Comparison of ENCODE assay signal across 18 cellular contexts in genomic region chr1:20728371-20729154, GRCh38. TPM values are rescaled to one million over a fixed set of nuclear protein-coding genes. Genes with fewer than 3 reads are reported as not detected.
A peak's percentile ranks its signal among the peaks of the same experiment; 100 is the strongest.
DNase-seq lines count a peak whose midpoint lies in the region; ATAC-seq, FAIRE-seq and TF ChIP-seq lines count a peak whose summit lies in the region.
"Had no signal": no experiment of that assay in that cellular context is flagged by ENCODE, and none has a peak within 500 bp of the region (broad histone marks: within the 10 kb centered on the region; RNA-seq: fewer than 3 reads in every experiment).

No MANE protein-coding gene starts in this region.

- TF ChIP-seq EP300 in HepG2 (IDR thresholded peaks at IDR 0.05; ENCODE audit: low read depth in 2 of 2, low read length in 2 of 2) (no peak), HepG2 (CRISPR knock-in tag; IDR thresholded peaks at IDR 0.05; ENCODE audit: borderline replicate concordance) (no peak)

- H3K9ac ChIP-seq in NT2/D1 (ENCODE audit: insufficient read length, low read depth) (peak overlapping the region; percentile 53), HepG2 (ENCODE audit: insufficient read depth, low read depth, low read length) (no peak overlapping the region)

- no peak overlapping the region for H3K4me3 Mint-ChIP-seq in activated T-cell treated with anti-CD3 and anti-CD28 coated beads, Interleukin-2, amount 50 U/mL, for 24 hours
- H3K4me3 Mint-ChIP-seq in activated T-cell treated with anti-CD3 and anti-CD28 coated beads, Interleukin-2, amount 50 U/mL, for 4 hours, result no peak overlapping the region
- peak overlapping the region; percentile 32 for H3K4me3 Mint-ChIP-seq in type B pancreatic cell
- H3K4me3 Mint-ChIP-seq: activated naive CD8-positive, alpha-beta T cell treated with anti-CD3 and anti-CD28 coated beads for 36 hours; stimulated activated effector memory CD8-positive, alpha-beta T cell treated with anti-CD3 and anti-CD28 coated beads, Interleukin-12 subunit alpha, Interleukin-12 subunit beta, amount 100 ng/mL, for 72 hours had no signal

- H3K36me3 ChIP-seq in NT2/D1 (ENCODE audit: insufficient read depth, insufficient read length, low read length) (no peaks in the 10 kb centered on the region), HepG2 (replicated peaks in 1 of 2; ENCODE audit: control insufficient read depth in 1 of 2, insufficient read depth in 2 of 2, low read length in 2 of 2) (no peaks in the 10 kb centered on the region)
- H3K36me3 ChIP-seq in effector memory CD4-positive, alpha-beta T cell (ENCODE audit: control insufficient read depth, insufficient read depth, low read length), result no peaks in the 10 kb centered on the region
- H3K36me3 ChIP-seq: SJSA1, spleen, tibial artery had no signal

- no TSS peak for BruUV-seq in HepG2 (replicated peaks; lab: Mats Ljungman, UMichigan)

- H3K36me3 Mint-ChIP-seq in activated T-cell treated with anti-CD3 and anti-CD28 coated beads, Interleukin-2, amount 50 U/mL, for 24 hours (ENCODE audit: low read depth), result no peaks in the 10 kb centered on the region
- H3K36me3 Mint-ChIP-seq in activated T-cell treated with anti-CD3 and anti-CD28 coated beads, Interleukin-2, amount 50 U/mL, for 4 hours (ENCODE audit: insufficient read depth), result no peaks in the 10 kb centered on the region
- H3K36me3 Mint-ChIP-seq in type B pancreatic cell, result no peaks in the 10 kb centered on the region
- H3K36me3 Mint-ChIP-seq: activated naive CD8-positive, alpha-beta T cell treated with anti-CD3 and anti-CD28 coated beads for 36 hours; CD4-positive, CD25-positive, alpha-beta regulatory T cell; stimulated activated effector memory CD8-positive, alpha-beta T cell treated with anti-CD3 and anti-CD28 coated beads, Interleukin-12 subunit alpha, Interleukin-12 subunit beta, amount 100 ng/mL, for 72 hours had no signal

- no peak for TF ChIP-seq POLR2A in HepG2 (IDR thresholded peaks at IDR 0.05; ENCODE audit: insufficient read depth in 1 of 2, low read depth in 2 of 2, low read length in 2 of 2)

- no peak for TF ChIP-seq CTCF in HepG2 (CRISPR knock-in tag; IDR thresholded peaks at IDR 0.05)
- no peak for TF ChIP-seq CTCF in type B pancreatic cell (conservative IDR thresholded peaks at IDR 0.05)

- FAIRE-seq in HepG2 (lab: Jason Lieb, UNC), result no peak
- FAIRE-seq: frontal cortex had no signal

- H3K9me3 Mint-ChIP-seq in activated T-cell treated with anti-CD3 and anti-CD28 coated beads, Interleukin-2, amount 50 U/mL, for 24 hours, result no peaks in the 10 kb centered on the region
- no peaks in the 10 kb centered on the region for H3K9me3 Mint-ChIP-seq in activated T-cell treated with anti-CD3 and anti-CD28 coated beads, Interleukin-2, amount 50 U/mL, for 4 hours
- H3K9me3 Mint-ChIP-seq in type B pancreatic cell, result no peaks in the 10 kb centered on the region
- H3K9me3 Mint-ChIP-seq: activated naive CD8-positive, alpha-beta T cell treated with anti-CD3 and anti-CD28 coated beads for 36 hours; stimulated activated effector memory CD8-positive, alpha-beta T cell treated with anti-CD3 and anti-CD28 coated beads, Interleukin-12 subunit alpha, Interleukin-12 subunit beta, amount 100 ng/mL, for 72 hours had no signal

- H4K20me1 ChIP-seq in HepG2 (ENCODE audit: insufficient read depth, low read length), result no peaks in the 10 kb centered on the region

- peak; percentile 25 for DNase-seq in activated T-cell treated with anti-CD3 and anti-CD28 coated beads, Interleukin-2, amount 50 U/mL, for 24 hours
- no peak for DNase-seq in activated T-cell treated with anti-CD3 and anti-CD28 coated beads, Interleukin-2, amount 50 U/mL, for 4 hours
- DNase-seq in NT2/D1 (ENCODE audit: low read depth, low spot score), result no peak
- no peak for DNase-seq in HepG2 (ENCODE audit: low spot score)
- peak; percentile 66 for DNase-seq in type B pancreatic cell (ENCODE audit: extremely low spot score, unreplicated experiment)
- DNase-seq in effector memory CD4-positive, alpha-beta T cell, result no peak
- DNase-seq in stimulated activated CD4-positive, alpha-beta T cell treated with anti-CD3 and anti-CD28 coated beads, Interleukin-15, amount 100 ng/mL, for 24 hours, result no peak
- DNase-seq: activated naive CD8-positive, alpha-beta T cell treated with anti-CD3 and anti-CD28 coated beads for 36 hours; CD4-positive, CD25-positive, alpha-beta regulatory T cell; MM.1S; NCI-H1930; NCI-H524; spleen; tibial artery had no signal

- in situ Hi-C loops in HepG2 (cut with HindIII; ENCODE audit: extremely low pct_ligation_motif_present, low pct_unique_long_range_greater_than_20kb), result no loop called here

- H3K27ac Mint-ChIP-seq in activated T-cell treated with anti-CD3 and anti-CD28 coated beads, Interleukin-2, amount 50 U/mL, for 24 hours, result no peak overlapping the region
- H3K27ac Mint-ChIP-seq in type B pancreatic cell, result peak overlapping the region; percentile 57
- H3K27ac Mint-ChIP-seq: activated naive CD8-positive, alpha-beta T cell treated with anti-CD3 and anti-CD28 coated beads for 36 hours; CD4-positive, CD25-positive, alpha-beta regulatory T cell; stimulated activated effector memory CD8-positive, alpha-beta T cell treated with anti-CD3 and anti-CD28 coated beads, Interleukin-12 subunit alpha, Interleukin-12 subunit beta, amount 100 ng/mL, for 72 hours had no signal

- peak overlapping the region; percentile 7; the same call in 1 of the 2 replicates for H3K4me2 ChIP-seq in HepG2 (ENCODE audit: low read depth, low read length)

- no peak for ATAC-seq in activated T-cell treated with anti-CD3 and anti-CD28 coated beads, Interleukin-2, amount 50 U/mL, for 4 hours
- ATAC-seq in HepG2, result no peak
- ATAC-seq in GM21390 (IDR thresholded peaks at IDR 0.05; ENCODE audit: unreplicated experiment), result no peak
- ATAC-seq: stimulated activated effector memory CD8-positive, alpha-beta T cell treated with anti-CD3 and anti-CD28 coated beads, Interleukin-12 subunit alpha, Interleukin-12 subunit beta, amount 100 ng/mL, for 72 hours had no signal

- WGBS in HepG2 (ENCODE audit: low lambda C conversion rate), result 43% methylated on average over 9 of the region's 9 CpGs

- peaks cover 25% of the 10 kb centered on the region for H3K4me1 ChIP-seq in NT2/D1 (ENCODE audit: insufficient read depth, insufficient read length)
- peaks cover 50% of the 10 kb centered on the region for H3K4me1 ChIP-seq in HepG2 (ENCODE audit: insufficient read depth, low read length)
- H3K4me1 ChIP-seq in effector memory CD4-positive, alpha-beta T cell (ENCODE audit: control insufficient read depth, insufficient read depth, low read length, poor library complexity, severe bottlenecking), result peaks cover 17% of the 10 kb centered on the region

- POLR2A ChIA-PET in HepG2 (lab: Yijun Ruan, JAX), result no interaction called here

- H3K9me3 ChIP-seq in NT2/D1 (ENCODE audit: insufficient read depth, low read length), result no peaks in the 10 kb centered on the region
- H3K9me3 ChIP-seq in HepG2 (ENCODE audit: low read length), result no peaks in the 10 kb centered on the region
- H3K9me3 ChIP-seq in effector memory CD4-positive, alpha-beta T cell (ENCODE audit: control insufficient read depth, low read length), result no peaks in the 10 kb centered on the region
- H3K9me3 ChIP-seq: SJSA1, spleen, tibial artery had no signal

- peaks cover 21% of the 10 kb centered on the region for H3K4me1 Mint-ChIP-seq in activated T-cell treated with anti-CD3 and anti-CD28 coated beads, Interleukin-2, amount 50 U/mL, for 24 hours (ENCODE audit: low read depth)
- H3K4me1 Mint-ChIP-seq in activated T-cell treated with anti-CD3 and anti-CD28 coated beads, Interleukin-2, amount 50 U/mL, for 4 hours (ENCODE audit: low read depth), result peaks cover 23% of the 10 kb centered on the region
- peaks cover 5% of the 10 kb centered on the region for H3K4me1 Mint-ChIP-seq in type B pancreatic cell (ENCODE audit: unreplicated experiment)

- H3K4me3 ChIP-seq in NT2/D1 (ENCODE audit: insufficient read length, low read depth) (no peak overlapping the region), HepG2 (replicated peaks in 1 of 3; ENCODE audit: insufficient read depth in 1 of 3, low read depth in 2 of 3, low read length in 3 of 3) (no peak overlapping the region)
- no peak overlapping the region for H3K4me3 ChIP-seq in effector memory CD4-positive, alpha-beta T cell (ENCODE audit: insufficient read depth, low read depth, low read length, poor library complexity, severe bottlenecking)
- H3K4me3 ChIP-seq: SJSA1, spleen, tibial artery had no signal

- no peak for TF ChIP-seq RAD21 in HepG2 (CRISPR knock-in tag; IDR thresholded peaks at IDR 0.05)

- H3K27me3 ChIP-seq in NT2/D1 (ENCODE audit: insufficient read depth, insufficient read length), result peaks cover 37% of the 10 kb centered on the region
- peaks cover 5 to 21% of the 10 kb centered on the region in 2 experiments; a peak in 3 of 5 replicates for H3K27me3 ChIP-seq in HepG2 (ENCODE audit: control insufficient read depth in 1 of 2, insufficient read depth in 2 of 2, low read length in 2 of 2)
- H3K27me3 ChIP-seq in effector memory CD4-positive, alpha-beta T cell (replicated peaks; ENCODE audit: control insufficient read depth, insufficient read depth, low read length, poor library complexity, severe bottlenecking), result no peaks in the 10 kb centered on the region

- intact Hi-C loops in HepG2 (cut with micrococcal nuclease; ENCODE audit: unreplicated experiment), result no loop called here

- H2AFZ ChIP-seq in HepG2 (ENCODE audit: low read length), result no peak overlapping the region

- H3K27me3 Mint-ChIP-seq in activated T-cell treated with anti-CD3 and anti-CD28 coated beads, Interleukin-2, amount 50 U/mL, for 24 hours, result peaks cover 38% of the 10 kb centered on the region
- H3K27me3 Mint-ChIP-seq in activated T-cell treated with anti-CD3 and anti-CD28 coated beads, Interleukin-2, amount 50 U/mL, for 4 hours (ENCODE audit: low read depth), result peaks cover 26% of the 10 kb centered on the region
- H3K27me3 Mint-ChIP-seq in type B pancreatic cell, result peaks cover 47% of the 10 kb centered on the region

- CTCF ChIA-PET in HepG2 (lab: Yijun Ruan, JAX; ENCODE audit: low intra/inter-chr PET ratio, low total read pairs), result no interaction called here

- no peak overlapping the region for H3K27ac ChIP-seq in HepG2 (ENCODE audit: extremely low read length, insufficient read depth, low read length)
- no peak overlapping the region for H3K27ac ChIP-seq in effector memory CD4-positive, alpha-beta T cell (ENCODE audit: insufficient read depth, low read length, poor library complexity, severe bottlenecking)
- H3K27ac ChIP-seq: SJSA1, spleen, tibial artery had no signal

- H3K79me2 ChIP-seq in HepG2 (ENCODE audit: insufficient read depth, low read length), result no peaks in the 10 kb centered on the region

RNA-seq across cellular contexts. Expression of gene SH2D5, which starts 3.9 kb away (rescaled TPM):
- 1 to 10 TPM; 1.0 to 2.1 (median 1.1) TPM for total RNA-seq in activated T-cell treated with anti-CD3 and anti-CD28 coated beads, Interleukin-2, amount 50 U/mL, for 4 hours
- total RNA-seq in HepG2 (2016; rRNA removed; fragmentation: Illumina TruSeq; extraction: Trizol) (1.7 and 3.4 TPM in 2 replicates), type B pancreatic cell (ENCODE audit: low replicate concordance) (1.2 and 1.4 TPM in 2 replicates)
- total RNA-seq in HepG2 (2016; cell fraction: cytosol; rRNA removed; fragmentation: Illumina TruSeq; extraction: Trizol; ENCODE audit: low read depth), result 0.20 and 0.26 TPM in 2 replicates
- total RNA-seq in HepG2 (2016; cell fraction: insoluble cytoplasmic fraction; rRNA removed; fragmentation: Illumina TruSeq; extraction: Trizol), result 1.6 and 2.0 TPM in 2 replicates
- 1.4 and 1.8 TPM in 2 replicates for total RNA-seq in HepG2 (2016; cell fraction: membrane; rRNA removed; fragmentation: Illumina TruSeq; extraction: Trizol)
- 1.8 and 2.2 TPM in 2 replicates for total RNA-seq in HepG2 (2016; cell fraction: nucleus; rRNA removed; fragmentation: Illumina TruSeq; extraction: Trizol)
- polyA plus RNA-seq in HepG2 (2011; rRNA removed), result 1.2 and 1.4 TPM in 2 replicates
- polyA plus RNA-seq in HepG2 (2011; cell fraction: cytosol; rRNA removed), result 0.87 and 0.92 TPM in 2 replicates
- polyA plus RNA-seq in HepG2 (2011; cell fraction: nucleus; rRNA removed), result 7.0 and 10.0 TPM in 2 replicates
- polyA plus RNA-seq in HepG2 (2012), result 0.94 and 1.8 TPM in 2 replicates
- polyA plus RNA-seq in HepG2 (2016; cell fraction: cytosol; fragmentation: Illumina TruSeq; extraction: Trizol; ENCODE audit: low read depth), result 0.29 and 0.55 TPM in 2 replicates
- polyA plus RNA-seq in HepG2 (2016; cell fraction: insoluble cytoplasmic fraction; fragmentation: Illumina TruSeq; extraction: Trizol; ENCODE audit: low read depth), result 0.69 and 1.5 TPM in 2 replicates
- polyA plus RNA-seq in HepG2 (2016; cell fraction: membrane; fragmentation: Illumina TruSeq; extraction: Trizol; ENCODE audit: low read depth), result 0.64 and 0.86 TPM in 2 replicates
- polyA plus RNA-seq in HepG2 (2016; cell fraction: nucleus; fragmentation: Illumina TruSeq; extraction: Trizol; ENCODE audit: insufficient read depth, low read depth), result 4.8 and 5.7 TPM in 2 replicates
- polyA minus RNA-seq in HepG2 (2011; rRNA and poly(A)+ RNA removed; ENCODE audit: low replicate concordance), result 0.05 and 0.76 TPM in 2 replicates
- polyA minus RNA-seq in HepG2 (2011; cell fraction: cytosol; rRNA and poly(A)+ RNA removed), result 0.40 and 1.4 TPM in 2 replicates
- 0.77 and 0.87 TPM in 2 replicates for polyA minus RNA-seq in HepG2 (2011; cell fraction: nucleus; rRNA and poly(A)+ RNA removed)
- total RNA-seq: CD4-positive, CD25-positive, alpha-beta regulatory T cell had no signal
- polyA plus RNA-seq: CD4-positive, CD25-positive, alpha-beta regulatory T cell had no signal

RNA-seq across cellular contexts. Expression of gene KIF17, which starts 10.8 kb away (rescaled TPM):
- total RNA-seq in activated T-cell treated with anti-CD3 and anti-CD28 coated beads, Interleukin-2, amount 50 U/mL, for 4 hours, result not detected
- 0.24 and 0.25 TPM in 2 replicates for total RNA-seq in HepG2 (2016; rRNA removed; fragmentation: Illumina TruSeq; extraction: Trizol)
- not detected in 2 replicates for total RNA-seq in HepG2 (2016; cell fraction: cytosol; rRNA removed; fragmentation: Illumina TruSeq; extraction: Trizol; ENCODE audit: low read depth)
- 0.13 and 0.27 TPM in 2 replicates for total RNA-seq in HepG2 (2016; cell fraction: insoluble cytoplasmic fraction; rRNA removed; fragmentation: Illumina TruSeq; extraction: Trizol)
- total RNA-seq in HepG2 (2016; cell fraction: membrane; rRNA removed; fragmentation: Illumina TruSeq; extraction: Trizol), result 0.34 TPM in 1 of 2 replicates, not detected in the other
- total RNA-seq in HepG2 (2016; cell fraction: nucleus; rRNA removed; fragmentation: Illumina TruSeq; extraction: Trizol), result 0.16 TPM in 1 of 2 replicates, not detected in the other
- 0.44 and 0.52 TPM in 2 replicates for polyA plus RNA-seq in HepG2 (2011; rRNA removed)
- polyA plus RNA-seq in HepG2 (2011; cell fraction: cytosol; rRNA removed), result 0.27 and 0.36 TPM in 2 replicates
- polyA plus RNA-seq in HepG2 (2011; cell fraction: nucleus; rRNA removed), result 0.63 and 0.69 TPM in 2 replicates
- polyA plus RNA-seq in HepG2 (2012), result 0.35 and 0.60 TPM in 2 replicates
- 0.11 and 0.24 TPM in 2 replicates for polyA plus RNA-seq in HepG2 (2016; cell fraction: cytosol; fragmentation: Illumina TruSeq; extraction: Trizol; ENCODE audit: low read depth)
- 0.21 TPM in 1 of 2 replicates, not detected in the other for polyA plus RNA-seq in HepG2 (2016; cell fraction: insoluble cytoplasmic fraction; fragmentation: Illumina TruSeq; extraction: Trizol; ENCODE audit: low read depth)
- polyA plus RNA-seq in HepG2 (2016; cell fraction: membrane; fragmentation: Illumina TruSeq; extraction: Trizol; ENCODE audit: low read depth), result 0.14 and 0.47 TPM in 2 replicates
- polyA plus RNA-seq in HepG2 (2016; cell fraction: nucleus; fragmentation: Illumina TruSeq; extraction: Trizol; ENCODE audit: insufficient read depth, low read depth), result 0.36 TPM in 1 of 2 replicates, not detected in the other
- polyA minus RNA-seq in HepG2 (2011; rRNA and poly(A)+ RNA removed; ENCODE audit: low replicate concordance), result 0.78 TPM in 1 of 2 replicates, not detected in the other
- not detected in 2 replicates for polyA minus RNA-seq in HepG2 (2011; cell fraction: cytosol; rRNA and poly(A)+ RNA removed)
- 0.52 and 0.62 TPM in 2 replicates for polyA minus RNA-seq in HepG2 (2011; cell fraction: nucleus; rRNA and poly(A)+ RNA removed)
- 0.69 and 2.1 TPM in 2 replicates for total RNA-seq in type B pancreatic cell (ENCODE audit: low replicate concordance)
- total RNA-seq: CD4-positive, CD25-positive, alpha-beta regulatory T cell had no signal
- polyA plus RNA-seq: CD4-positive, CD25-positive, alpha-beta regulatory T cell had no signal

RNA-seq across cellular contexts. Expression of gene HP1BP3, which starts 58.5 kb away (rescaled TPM):
- 100 to 1,000 TPM; 102 to 116 (median 107) TPM for total RNA-seq in activated T-cell treated with anti-CD3 and anti-CD28 coated beads, Interleukin-2, amount 50 U/mL, for 4 hours
- total RNA-seq in HepG2 (2016; rRNA removed; fragmentation: Illumina TruSeq; extraction: Trizol) (137 and 163 TPM in 2 replicates), type B pancreatic cell (ENCODE audit: low replicate concordance) (217 and 326 TPM in 2 replicates)
- total RNA-seq in HepG2 (2016; cell fraction: cytosol; rRNA removed; fragmentation: Illumina TruSeq; extraction: Trizol; ENCODE audit: low read depth), result 199 and 242 TPM in 2 replicates
- 127 and 136 TPM in 2 replicates for total RNA-seq in HepG2 (2016; cell fraction: insoluble cytoplasmic fraction; rRNA removed; fragmentation: Illumina TruSeq; extraction: Trizol)
- total RNA-seq in HepG2 (2016; cell fraction: membrane; rRNA removed; fragmentation: Illumina TruSeq; extraction: Trizol), result 121 and 142 TPM in 2 replicates
- 131 and 144 TPM in 2 replicates for total RNA-seq in HepG2 (2016; cell fraction: nucleus; rRNA removed; fragmentation: Illumina TruSeq; extraction: Trizol)
- 88.7 and 98.5 TPM in 2 replicates for polyA plus RNA-seq in HepG2 (2011; rRNA removed)
- 46.9 and 55.6 TPM in 2 replicates for polyA plus RNA-seq in HepG2 (2011; cell fraction: cytosol; rRNA removed)
- 118 and 119 TPM in 2 replicates for polyA plus RNA-seq in HepG2 (2011; cell fraction: nucleus; rRNA removed)
- polyA plus RNA-seq in HepG2 (2012), result 63.1 and 84.6 TPM in 2 replicates
- 6.5 and 7.7 TPM in 2 replicates for polyA plus RNA-seq in HepG2 (2016; cell fraction: cytosol; fragmentation: Illumina TruSeq; extraction: Trizol; ENCODE audit: low read depth)
- 121 TPM in 2 replicates for polyA plus RNA-seq in HepG2 (2016; cell fraction: insoluble cytoplasmic fraction; fragmentation: Illumina TruSeq; extraction: Trizol; ENCODE audit: low read depth)
- 20.7 and 20.9 TPM in 2 replicates for polyA plus RNA-seq in HepG2 (2016; cell fraction: membrane; fragmentation: Illumina TruSeq; extraction: Trizol; ENCODE audit: low read depth)
- 198 and 208 TPM in 2 replicates for polyA plus RNA-seq in HepG2 (2016; cell fraction: nucleus; fragmentation: Illumina TruSeq; extraction: Trizol; ENCODE audit: insufficient read depth, low read depth)
- polyA minus RNA-seq in HepG2 (2011; rRNA and poly(A)+ RNA removed; ENCODE audit: low replicate concordance), result 48.7 and 70.5 TPM in 2 replicates
- polyA minus RNA-seq in HepG2 (2011; cell fraction: cytosol; rRNA and poly(A)+ RNA removed), result 74.2 and 80.9 TPM in 2 replicates
- 129 and 144 TPM in 2 replicates for polyA minus RNA-seq in HepG2 (2011; cell fraction: nucleus; rRNA and poly(A)+ RNA removed)

Comparison
In these comparisons a context has a peak if more than half of its experiments do, and no peak if none do; other contexts are left out.
1. DNase-seq: peak in activated T-cell treated with anti-CD3 and anti-CD28 coated beads, Interleukin-2, amount 50 U/mL, for 24 hours (single experiment) and type B pancreatic cell (single experiment); none in activated T-cell treated with anti-CD3 and anti-CD28 coated beads, Interleukin-2, amount 50 U/mL, for 4 hours (single experiment), NT2/D1 (single experiment), HepG2 (single experiment), effector memory CD4-positive, alpha-beta T cell (0 of 3) and stimulated activated CD4-positive, alpha-beta T cell treated with anti-CD3 and anti-CD28 coated beads, Interleukin-15, amount 100 ng/mL, for 24 hours (single experiment).